Comparison of ENCODE assay signal across 12 cellular contexts in genomic region chr11:32386770-32387377, GRCh38. TPM values are rescaled to one million over a fixed set of nuclear protein-coding genes. Genes with fewer than 3 reads are reported as not detected.
A peak's percentile ranks its signal among the peaks of the same experiment; 100 is the strongest.
DNase-seq lines count a peak whose midpoint lies in the region; ATAC-seq, FAIRE-seq and TF ChIP-seq lines count a peak whose summit lies in the region.
"Had no signal": no experiment of that assay in that cellular context is flagged by ENCODE, and none has a peak within 500 bp of the region (broad histone marks: within the 10 kb centered on the region; RNA-seq: fewer than 3 reads in every experiment).

No MANE protein-coding gene starts in this region.

- POLR2A ChIA-PET in HEK293 (lab: Yijun Ruan, JAX) = interaction anchor here (1.0 kb wide), 1 partner anchor 197 kb away, joined by 5 read pairs; the partner anchor contains the start of gene EIF3M

- no peak for TF ChIP-seq CTCF in AG10803 (conservative IDR thresholded peaks at IDR 0.05; ENCODE audit: low read length)
- TF ChIP-seq CTCF in HEK293 (tag by site-specific recombination; IDR thresholded peaks at IDR 0.05) = no peak
- no peak for TF ChIP-seq CTCF in fibroblast of the aortic adventitia (IDR thresholded peaks at IDR 0.05; ENCODE audit: insufficient read depth, low read length)
- TF ChIP-seq CTCF in esophagus muscularis mucosa (IDR thresholded peaks at IDR 0.05) = no peak

- peaks cover 0 to 28% (median 0%) of the 10 kb centered on the region in 4 donors for H3K27me3 ChIP-seq in esophagus muscularis mucosa
- H3K27me3 ChIP-seq: pancreas had no signal

- CTCF ChIA-PET in HEK293 (lab: Yijun Ruan, JAX) = interaction anchor here (0.5 to 2.6 kb wide), 30 partner anchors 8 to 493 kb away, joined by 3 to 17 read pairs (median 4); partner anchors contain the start of gene EIF3M

- no peaks in the 10 kb centered on the region for H3K9me3 ChIP-seq in HEK293 (ENCODE audit: control insufficient read depth, insufficient read depth, low read depth, low read length)
- H3K9me3 ChIP-seq in esophagus muscularis mucosa = no peaks in the 10 kb centered on the region
- H3K9me3 ChIP-seq: pancreas had no signal

- H3K27ac ChIP-seq in HEK293 (ENCODE audit: extremely low read depth, low read depth, low read length) (no peak overlapping the region), esophagus muscularis mucosa (replicated peaks in 1 of 4) (no peak overlapping the region)
- H3K27ac ChIP-seq: pancreas had no signal

- TF ChIP-seq POLR2A in esophagus muscularis mucosa (IDR thresholded peaks at IDR 0.05; ENCODE audit: low read depth) = no peak

- TF ChIP-seq EP300 in esophagus muscularis mucosa (IDR thresholded peaks at IDR 0.05) = no peak

- no peak for FAIRE-seq in RCC 7860 (lab: Jason Lieb, UNC)
- FAIRE-seq: pancreas had no signal

- intact Hi-C loops in esophagus muscularis mucosa (cut with DNase I) = no loop called here

- H3K36me3 ChIP-seq in HEK293 (ENCODE audit: control insufficient read depth in 2 of 2, insufficient read depth in 1 of 2, low read length in 2 of 2) (no peaks in the 10 kb centered on the region), esophagus muscularis mucosa (peaks cover 0 to 4% (median 0%) of the 10 kb centered on the region in 4 donors)
- H3K36me3 ChIP-seq: pancreas had no signal

- no peak overlapping the region for H3K4me3 ChIP-seq in AG10803 (ENCODE audit: low read length)
- H3K4me3 ChIP-seq in HEK293 (ENCODE audit: low read depth, low read length) = no peak overlapping the region
- H3K4me3 ChIP-seq in fibroblast of the aortic adventitia (ENCODE audit: low read depth, low read length) = no peak overlapping the region
- H3K4me3 ChIP-seq in esophagus muscularis mucosa = no peak overlapping the region
- H3K4me3 ChIP-seq: pancreas had no signal

- H3K4me1 ChIP-seq in HEK293 (ENCODE audit: control insufficient read depth, insufficient read depth, low read length) (no peaks in the 10 kb centered on the region; the same call in 1 of the 2 replicates), esophagus muscularis mucosa (peaks cover 0 to 6% (median 1%) of the 10 kb centered on the region in 4 donors)
- H3K4me1 ChIP-seq: pancreas had no signal

- ATAC-seq in HG02610 (IDR thresholded peaks at IDR 0.05; ENCODE audit: unreplicated experiment) = no peak
- ATAC-seq: stimulated activated memory B cell treated with anti-CD40 and anti-IgM and Interleukin-4, amounts not matched to agents 10 μg/mL and 1 μg/mL and 100 μg/mL, for 72 hours had no signal

- 31% methylated on average over 8 of the region's 8 CpGs for WGBS in esophagus muscularis mucosa

- DNase-seq in AG10803 (ENCODE audit: low read depth) = peak; percentile 57
- peak; percentile 6 for DNase-seq in RCC 7860 (ENCODE audit: low spot score)
- DNase-seq in fibroblast of the aortic adventitia (ENCODE audit: low read depth) = peak; percentile 84
- no peak for DNase-seq in activated effector memory CD4-positive, alpha-beta T cell treated with anti-CD3 and anti-CD28 coated beads, Interleukin-2, amount 50 U/mL, for 16 hours
- no peak for DNase-seq in anterior cingulate cortex (lab: John Stamatoyannopoulos, UW)
- DNase-seq in esophagus muscularis mucosa (ENCODE audit: extremely low spot score) = no peak
- DNase-seq: activated CD8-positive, alpha-beta memory T cell treated with anti-CD3 and anti-CD28 coated beads for 24 hours; pancreas; T-helper 2 cell had no signal

TF ChIP-seq in HEK293, 187 proteins besides CTCF, POLR2A, EP300 and RAD21:
- TF ChIP-seq ZNF660 (tag by site-specific recombination; IDR thresholded peaks at IDR 0.05) (peak; percentile 89), ZNF366 (tag by site-specific recombination; conservative IDR thresholded peaks at IDR 0.05) (peak; percentile 26; the same call in 1 of the 2 replicates), ZBTB21 (tag by site-specific recombination; IDR thresholded peaks at IDR 0.05) (0 out of 2 replicates have a peak, but pooled peaks have one; percentile 22), ZNF214 (tag by site-specific recombination; IDR thresholded peaks at IDR 0.05; ENCODE audit: borderline replicate concordance) (no peak), ZNF549 (tag by site-specific recombination; IDR thresholded peaks at IDR 0.05) (0 out of 2 replicates have a peak, but pooled peaks have one; percentile 31), ZNF629 (tag by site-specific recombination; IDR thresholded peaks at IDR 0.05) (peak; percentile 62), KLF9 (tag by site-specific recombination; IDR thresholded peaks at IDR 0.05; ENCODE audit: low read depth) (no peak), SP7 (tag by site-specific recombination; IDR thresholded peaks at IDR 0.05) (0 out of 2 replicates have a peak, but pooled peaks have one; percentile 50)
TF ChIP-seq in HEK293: peak in this region for 6.

RNA-seq across cellular contexts. Expression of gene WT1, which starts 48.5 kb away (rescaled TPM):
- total RNA-seq in fibroblast of the aortic adventitia (ENCODE audit: low replicate concordance) = 0.27 and 46.6 TPM in 2 replicates
- total RNA-seq in esophagus muscularis mucosa = 1 to 10 TPM in 2 of 4 donors, under 1 TPM in 1, not detected in 1; 0.42 to 3.5 (median 3.1) TPM

Comparison
In these comparisons a context has a peak if more than half of its experiments do, and no peak if none do; other contexts are left out.
1. DNase-seq: peak in AG10803 (single experiment), RCC 7860 (single experiment) and fibroblast of the aortic adventitia (single experiment); none in activated effector memory CD4-positive, alpha-beta T cell treated with anti-CD3 and anti-CD28 coated beads, Interleukin-2, amount 50 U/mL, for 16 hours (single experiment), anterior cingulate cortex (0 of 58) and esophagus muscularis mucosa (single experiment).